9 cellular contexts compared by ENCODE assay signal in genomic region chr2:84882415-84882738, GRCh38. TPM values are rescaled to one million over a fixed set of nuclear protein-coding genes. Genes with fewer than 3 reads are reported as not detected.
A peak's percentile ranks its signal among the peaks of the same experiment; 100 is the strongest.
DNase-seq lines count a peak whose midpoint lies in the region; ATAC-seq and TF ChIP-seq lines count a peak whose summit lies in the region.
"Had no signal": no experiment of that assay in that cellular context is flagged by ENCODE, and none has a peak within 500 bp of the region (broad histone marks: within the 10 kb centered on the region; RNA-seq: fewer than 3 reads in every experiment).

No MANE protein-coding gene starts in this region.

- H3K27ac Mint-ChIP-seq in T-helper 1 cell treated with Interleukin-12 subunit alpha and Interleukin-12 subunit beta and Interleukin-4 antibody, amounts not matched to agents 30 μg/mL and 1 μg/mL, for 36 hours: peak overlapping the region; percentile 90
- peak overlapping the region; percentile 88 for H3K27ac Mint-ChIP-seq in dendritic cell treated with granulocyte-macrophage colony-stimulating factor and Interleukin-4, amounts not matched to agents 40 ng/mL and 50 ng/mL, for 4 days

- H4K20me1 ChIP-seq in PC-9 (ENCODE audit: insufficient read depth): no peaks in the 10 kb centered on the region

- no TSS peak for BruUV-seq in PC-9 (replicated peaks; lab: Mats Ljungman, UMichigan)

- H3K27me3 Mint-ChIP-seq in T-helper 1 cell treated with Interleukin-12 subunit alpha and Interleukin-12 subunit beta and Interleukin-4 antibody, amounts not matched to agents 30 μg/mL and 1 μg/mL, for 36 hours (ENCODE audit: low read depth): no peaks in the 10 kb centered on the region
- H3K27me3 Mint-ChIP-seq in dendritic cell treated with granulocyte-macrophage colony-stimulating factor and Interleukin-4, amounts not matched to agents 40 ng/mL and 50 ng/mL, for 4 days: peaks cover 49% of the 10 kb centered on the region

- H3K9ac ChIP-seq in rectal smooth muscle tissue (ENCODE audit: low read length): no peak overlapping the region

- H3K79me2 ChIP-seq in PC-9 (ENCODE audit: low read depth): no peaks in the 10 kb centered on the region

- peaks cover 51% of the 10 kb centered on the region for H3K4me1 Mint-ChIP-seq in T-helper 1 cell treated with Interleukin-12 subunit alpha and Interleukin-12 subunit beta and Interleukin-4 antibody, amounts not matched to agents 30 μg/mL and 1 μg/mL, for 36 hours (ENCODE audit: low read depth)
- peaks cover 65% of the 10 kb centered on the region for H3K4me1 Mint-ChIP-seq in dendritic cell treated with granulocyte-macrophage colony-stimulating factor and Interleukin-4, amounts not matched to agents 40 ng/mL and 50 ng/mL, for 4 days (ENCODE audit: low read depth)

- no peaks in the 10 kb centered on the region for H3K36me3 ChIP-seq in PC-9 (ENCODE audit: low read depth)
- H3K36me3 ChIP-seq in rectal smooth muscle tissue (ENCODE audit: control insufficient read depth, insufficient read depth, low read length): no peaks in the 10 kb centered on the region
- H3K36me3 ChIP-seq: cardiac muscle cell had no signal

- H3K27ac ChIP-seq in PC-9 (no peak overlapping the region), rectal smooth muscle tissue (ENCODE audit: low read depth, low read length) (no peak overlapping the region)
- H3K27ac ChIP-seq: cardiac muscle cell had no signal

- no peaks in the 10 kb centered on the region for H3K9me3 ChIP-seq in PC-9 (ENCODE audit: insufficient read depth, low read depth)

- DNase-seq in T-helper 1 cell (no peak), PC-9 (no peak), HEK293T (ENCODE audit: extremely low spot score) (no peak)
- DNase-seq in stimulated activated CD4-positive, alpha-beta T cell treated with anti-CD3 and anti-CD28 coated beads, Interleukin-15, amount 100 ng/mL, for 24 hours: no peak

- H3K9me2 ChIP-seq in PC-9 (ENCODE audit: insufficient read depth): no peaks in the 10 kb centered on the region

- no peaks in the 10 kb centered on the region for H3K9me3 Mint-ChIP-seq in T-helper 1 cell treated with Interleukin-12 subunit alpha and Interleukin-12 subunit beta and Interleukin-4 antibody, amounts not matched to agents 30 μg/mL and 1 μg/mL, for 36 hours
- no peaks in the 10 kb centered on the region for H3K9me3 Mint-ChIP-seq in dendritic cell treated with granulocyte-macrophage colony-stimulating factor and Interleukin-4, amounts not matched to agents 40 ng/mL and 50 ng/mL, for 4 days

- H3F3A ChIP-seq in PC-9 (ENCODE audit: insufficient read depth, low read depth): no peaks in the 10 kb centered on the region; the same call in 1 of the 2 replicates

- H3K4me1 ChIP-seq in PC-9 (replicated peaks; ENCODE audit: insufficient read depth): 0 out of 2 replicates have a peak, but pooled peaks cover 4% of the 10 kb centered on the region
- H3K4me1 ChIP-seq in rectal smooth muscle tissue (ENCODE audit: control insufficient read depth, insufficient read depth, low read length): peaks cover 9% of the 10 kb centered on the region

- CTCF ChIA-PET in PC-9 (lab: Charles Lee): interaction anchor here (1.3 kb wide), 1 partner anchor 43 kb away, joined by 4 read pairs; no protein-coding TSS in a partner anchor
- CTCF ChIA-PET in HEK293T (lab: Yijun Ruan, JAX): interaction anchor here (0.6 to 1.7 kb wide), 7 partner anchors 8 to 181 kb away, joined by 3 to 11 read pairs (median 3); no protein-coding TSS in a partner anchor

- H2AFZ ChIP-seq in PC-9: no peak overlapping the region; the same call in 1 of the 2 replicates

- H3K36me3 Mint-ChIP-seq in T-helper 1 cell treated with Interleukin-12 subunit alpha and Interleukin-12 subunit beta and Interleukin-4 antibody, amounts not matched to agents 30 μg/mL and 1 μg/mL, for 36 hours (ENCODE audit: low read depth): no peaks in the 10 kb centered on the region
- H3K36me3 Mint-ChIP-seq in dendritic cell treated with granulocyte-macrophage colony-stimulating factor and Interleukin-4, amounts not matched to agents 40 ng/mL and 50 ng/mL, for 4 days (ENCODE audit: low read depth): peaks cover 9% of the 10 kb centered on the region

- POLR2A ChIA-PET in PC-9 (lab: Charles Lee; ENCODE audit: unreplicated experiment): interaction anchor here (0.7 kb wide), 1 partner anchor 175 kb away, joined by 3 read pairs; no protein-coding TSS in a partner anchor
- POLR2A ChIA-PET in HEK293T (lab: Yijun Ruan, JAX): interaction anchor here (1.1 to 1.2 kb wide), 2 partner anchors 11 to 44 kb away, joined by 3 to 4 read pairs; no protein-coding TSS in a partner anchor

- TF ChIP-seq CTCF in PC-9 (conservative IDR thresholded peaks at IDR 0.05): peak; percentile 46; the same call in 1 of the 2 replicates

- H3K27me3 ChIP-seq in PC-9 (ENCODE audit: insufficient read depth, low read depth): peaks cover 35% of the 10 kb centered on the region
- H3K27me3 ChIP-seq in rectal smooth muscle tissue (ENCODE audit: control insufficient read depth, insufficient read depth, low read length): peaks cover 8% of the 10 kb centered on the region

- intact Hi-C loops in PC-9 (cut with micrococcal nuclease; ENCODE audit: unreplicated experiment): loop anchor here (1.0 kb wide), 2 partner anchors 43 to 387 kb away; no protein-coding TSS in a partner anchor
- intact Hi-C loops in dendritic cell treated with granulocyte-macrophage colony-stimulating factor and Interleukin-4, amounts not matched to agents 40 ng/mL and 50 ng/mL, for 4 days (cut with micrococcal nuclease): loop anchor here (2.0 kb wide), 1 partner anchor 42 kb away; no protein-coding TSS in a partner anchor

- peak overlapping the region; percentile 93 for H3K4me2 ChIP-seq in PC-9

- peak overlapping the region; percentile 59; the same call in 1 of the 2 replicates for H3K4me3 ChIP-seq in PC-9
- H3K4me3 ChIP-seq in rectal smooth muscle tissue (ENCODE audit: low read length): peak overlapping the region; percentile 78

- H3K4me3 Mint-ChIP-seq in T-helper 1 cell treated with Interleukin-12 subunit alpha and Interleukin-12 subunit beta and Interleukin-4 antibody, amounts not matched to agents 30 μg/mL and 1 μg/mL, for 36 hours: peak overlapping the region; percentile 90
- H3K4me3 Mint-ChIP-seq in dendritic cell treated with granulocyte-macrophage colony-stimulating factor and Interleukin-4, amounts not matched to agents 40 ng/mL and 50 ng/mL, for 4 days: peak overlapping the region; percentile 77

- no peak for ATAC-seq in HG02870 (IDR thresholded peaks at IDR 0.05; ENCODE audit: unreplicated experiment)

TF ChIP-seq in HEK293T, 16 proteins besides CTCF, POLR2A, EP300 and RAD21:
- TF ChIP-seq L3MBTL2 (conservative IDR thresholded peaks at IDR 0.05): no peak
- no peak for TF ChIP-seq LEF1 (IDR thresholded peaks at IDR 0.05; ENCODE audit: borderline replicate concordance)
- TF ChIP-seq TARDBP (IDR thresholded peaks at IDR 0.05): no peak
- no peak for TF ChIP-seq CTBP1 (IDR thresholded peaks at IDR 0.05; ENCODE audit: borderline replicate concordance)

RNA-seq across cellular contexts. Expression of gene TRABD2A, which starts 1.5 kb away (rescaled TPM):
- 0.88 and 2.2 TPM in 2 replicates for total RNA-seq in PC-9 (2021)
- total RNA-seq: cardiac muscle cell had no signal

RNA-seq across cellular contexts. Expression of gene TMSB10, which starts 23.1 kb away (rescaled TPM):
- 1,668 and 1,769 TPM in 2 replicates for total RNA-seq in PC-9 (2021)
